Comparison of ENCODE assay signal across 12 cellular contexts in the genomic region with DNA sequence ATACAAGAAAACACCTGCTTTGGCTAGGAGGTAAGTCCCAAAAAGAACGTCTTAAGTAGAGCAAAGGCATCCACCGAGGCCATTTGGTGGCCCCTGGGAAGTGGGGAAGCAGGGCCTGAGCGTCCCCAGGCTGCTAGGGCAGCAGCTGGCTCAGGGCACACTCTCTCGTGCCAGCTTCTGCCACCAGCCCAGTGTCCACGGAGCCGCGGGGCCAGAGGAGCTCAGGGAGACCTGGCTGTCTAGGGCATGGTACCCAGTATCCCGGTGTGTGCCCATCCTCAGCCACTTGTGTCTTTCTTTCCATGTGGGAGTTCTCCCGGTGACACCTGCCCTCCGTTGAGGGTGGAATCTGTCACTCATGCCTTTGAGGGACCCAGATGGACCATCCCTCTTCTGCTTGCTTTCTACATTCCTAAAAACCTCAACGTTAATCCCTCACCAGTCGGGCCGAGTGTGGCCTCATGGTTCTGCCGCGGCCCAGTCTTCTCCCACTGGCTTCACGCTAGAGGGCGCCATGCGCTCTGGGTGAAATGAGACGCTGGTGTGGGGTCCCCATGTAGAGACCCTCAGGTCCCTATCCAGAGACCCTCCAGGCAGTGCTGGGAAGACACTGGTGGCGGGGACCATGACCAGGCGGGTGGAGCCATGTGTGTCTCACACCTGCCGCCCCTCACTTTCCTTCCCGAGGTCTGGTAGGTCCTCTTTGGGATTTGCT. TPM values are rescaled to one million over a fixed set of nuclear protein-coding genes. Genes with fewer than 3 reads are reported as not detected.
DNase-seq lines count a peak whose midpoint lies in the region; ATAC-seq, FAIRE-seq and TF ChIP-seq lines count a peak whose summit lies in the region.
"Had no signal": no experiment of that assay in that cellular context is flagged by ENCODE, and none has a peak within 500 bp of the region (broad histone marks: within the 10 kb centered on the region; RNA-seq: fewer than 3 reads in every experiment).

No MANE protein-coding gene starts in this region.

- no TSS peak for BruUV-seq in Caco-2 (replicated peaks; lab: Mats Ljungman, UMichigan)

- no peaks in the 10 kb centered on the region for H3K27me3 ChIP-seq in neural progenitor cell
- H3K27me3 ChIP-seq in small intestine (ENCODE audit: control insufficient read depth in 2 of 2, insufficient read depth in 2 of 2, low read length in 2 of 2), result no peaks in the 10 kb centered on the region
- H3K27me3 ChIP-seq in Caco-2 (replicated peaks; ENCODE audit: control insufficient read depth, insufficient read depth, low read length), result no peaks in the 10 kb centered on the region

- H3K79me2 ChIP-seq in neural progenitor cell (ENCODE audit: low read depth), result no peaks in the 10 kb centered on the region

- no peak overlapping the region for H3K27ac Mint-ChIP-seq in endothelial cell (ENCODE audit: unreplicated experiment)
- H3K27ac Mint-ChIP-seq in neural progenitor cell, result no peak overlapping the region
- no peak overlapping the region for H3K27ac Mint-ChIP-seq in Caco-2 (ENCODE audit: unreplicated experiment)
- H3K27ac Mint-ChIP-seq: activated CD8-positive, alpha-beta T cell treated with anti-CD3 and anti-CD28 coated beads, Interleukin-2, amount 10 ng/mL, durations not matched to agents 7 days and 5 days had no signal

- 88 to 94% (median 90%) methylated on average over 23 of the region's 23 CpGs for WGBS in small intestine, 3 donors

- peaks cover 4% of the 10 kb centered on the region for H4K20me1 ChIP-seq in neural progenitor cell (ENCODE audit: low read depth)

- H3K9me3 ChIP-seq in neural progenitor cell (ENCODE audit: low read depth) (no peaks in the 10 kb centered on the region), small intestine (ENCODE audit: control insufficient read depth, low read depth) (no peaks in the 10 kb centered on the region), Caco-2 (no peaks in the 10 kb centered on the region)

- H3K9me3 Mint-ChIP-seq in endothelial cell (ENCODE audit: unreplicated experiment) (no peaks in the 10 kb centered on the region), neural progenitor cell (no peaks in the 10 kb centered on the region), Caco-2 (ENCODE audit: unreplicated experiment) (no peaks in the 10 kb centered on the region)

- peak; percentile 21 for TF ChIP-seq CTCF in AG10803 (conservative IDR thresholded peaks at IDR 0.05; ENCODE audit: low read length)
- TF ChIP-seq CTCF in NB4 (IDR thresholded peaks at IDR 0.05; ENCODE audit: low read depth, low read length), result peak; percentile 11
- TF ChIP-seq CTCF in endothelial cell (IDR thresholded peaks at IDR 0.05; ENCODE audit: unreplicated experiment), result peak; percentile 0
- TF ChIP-seq CTCF in neural progenitor cell (IDR thresholded peaks at IDR 0.05), result peak; percentile 54
- TF ChIP-seq CTCF in Caco-2 (IDR thresholded peaks at IDR 0.05; ENCODE audit: insufficient read depth in 1 of 2, low read depth in 1 of 2, low read length in 1 of 2, severe bottlenecking in 1 of 2, unreplicated experiment in 1 of 2), result peak in 1 of 2 experiments; percentile 20

- POLR2A ChIA-PET in Caco-2 (lab: Charles Lee), result no interaction called here

- no peak overlapping the region for H3K9ac ChIP-seq in neural progenitor cell

- FAIRE-seq in small intestine (lab: Jason Lieb, UNC), result no peak

- H3K4me1 ChIP-seq in neural progenitor cell (no peaks in the 10 kb centered on the region), small intestine (ENCODE audit: control insufficient read depth in 2 of 2, insufficient read depth in 1 of 2, low read depth in 1 of 2, low read length in 1 of 2) (no peaks in the 10 kb centered on the region), Caco-2 (no peaks in the 10 kb centered on the region)

- H3K27me3 Mint-ChIP-seq in endothelial cell (ENCODE audit: unreplicated experiment) (peaks cover 35% of the 10 kb centered on the region), neural progenitor cell (ENCODE audit: insufficient read depth, low read depth) (peaks cover 10% of the 10 kb centered on the region), Caco-2 (ENCODE audit: insufficient read depth, unreplicated experiment) (no peaks in the 10 kb centered on the region)

- H3F3A ChIP-seq in neural progenitor cell (ENCODE audit: low read depth), result no peaks in the 10 kb centered on the region

- H3K36me3 Mint-ChIP-seq in endothelial cell (ENCODE audit: low read depth, unreplicated experiment), result peaks cover 27% of the 10 kb centered on the region
- H3K36me3 Mint-ChIP-seq in neural progenitor cell, result peaks cover 12% of the 10 kb centered on the region
- peaks cover 57% of the 10 kb centered on the region for H3K36me3 Mint-ChIP-seq in Caco-2 (ENCODE audit: insufficient read depth, unreplicated experiment)

- H3K4me1 Mint-ChIP-seq in endothelial cell (ENCODE audit: unreplicated experiment), result peaks cover 4% of the 10 kb centered on the region
- no peaks in the 10 kb centered on the region for H3K4me1 Mint-ChIP-seq in neural progenitor cell
- no peaks in the 10 kb centered on the region for H3K4me1 Mint-ChIP-seq in Caco-2 (ENCODE audit: low read depth, unreplicated experiment)

- H3K27ac ChIP-seq in neural progenitor cell (no peak overlapping the region), small intestine (ENCODE audit: low read depth in 1 of 2, low read length in 1 of 2) (no peak overlapping the region)

- no peak overlapping the region for H2AFZ ChIP-seq in neural progenitor cell (replicated peaks)

- H3K4me3 Mint-ChIP-seq in endothelial cell (ENCODE audit: unreplicated experiment), result no peak overlapping the region
- H3K4me3 Mint-ChIP-seq in neural progenitor cell, result no peak overlapping the region
- no peak overlapping the region for H3K4me3 Mint-ChIP-seq in Caco-2 (ENCODE audit: unreplicated experiment)
- H3K4me3 Mint-ChIP-seq: activated CD8-positive, alpha-beta T cell treated with anti-CD3 and anti-CD28 coated beads, Interleukin-2, amount 10 ng/mL, durations not matched to agents 7 days and 5 days had no signal

- H3K36me3 ChIP-seq in neural progenitor cell (no peaks in the 10 kb centered on the region), small intestine (ENCODE audit: control insufficient read depth in 2 of 2, insufficient read depth in 2 of 2, low read length in 2 of 2) (peaks cover 7 to 13% of the 10 kb centered on the region in 2 donors), Caco-2 (ENCODE audit: control insufficient read depth, insufficient read depth, low read length) (no peaks in the 10 kb centered on the region; the same call in none of the 2 replicates)

- no peak for DNase-seq in AG10803 (ENCODE audit: low read depth)
- DNase-seq in NB4 (ENCODE audit: low read depth), result no peak
- DNase-seq in endothelial cell (ENCODE audit: low spot score), result no peak
- DNase-seq in neural progenitor cell (ENCODE audit: low spot score), result peak; percentile 32
- DNase-seq in COR-L47 (lab: John Stamatoyannopoulos, UW), result no peak
- DNase-seq in small intestine, result no peak
- no peak for DNase-seq in Caco-2
- DNase-seq: activated CD8-positive, alpha-beta T cell treated with anti-CD3 and anti-CD28 coated beads, Interleukin-2, amount 10 ng/mL, durations not matched to agents 7 days and 5 days; activated naive CD4-positive, alpha-beta T cell treated with anti-CD3 and anti-CD28 coated beads, Interleukin-2, amount 50 U/mL, for 16 hours; mesenchymal stem cell; NCI-H1436 had no signal

- H3K4me3 ChIP-seq in AG10803 (ENCODE audit: low read length), result no peak overlapping the region
- no peak overlapping the region for H3K4me3 ChIP-seq in NB4 (ENCODE audit: low read depth, low read length)
- no peak overlapping the region for H3K4me3 ChIP-seq in neural progenitor cell
- no peak overlapping the region for H3K4me3 ChIP-seq in small intestine (ENCODE audit: low read depth in 1 of 2, low read length in 2 of 2)
- H3K4me3 ChIP-seq in Caco-2 (ENCODE audit: low read depth, low read length), result no peak overlapping the region

- ATAC-seq in GM21786 (IDR thresholded peaks at IDR 0.05; ENCODE audit: unreplicated experiment), result no peak
- ATAC-seq: activated CD8-positive, alpha-beta T cell treated with anti-CD3 and anti-CD28 coated beads, Interleukin-2, amount 10 ng/mL, durations not matched to agents 7 days and 5 days had no signal

- intact Hi-C loops in Caco-2 (cut with micrococcal nuclease; ENCODE audit: unreplicated experiment), result no loop called here

- TF ChIP-seq POLR2A in NB4 (IDR thresholded peaks at IDR 0.05; ENCODE audit: extremely low read depth, insufficient read length), result no peak

- H3K4me2 ChIP-seq in neural progenitor cell, result no peak overlapping the region

- CTCF ChIA-PET in Caco-2 (lab: Charles Lee), result no interaction called here

RNA-seq across cellular contexts. Expression of gene AP5Z1, which starts 9.5 kb away (rescaled TPM):
- 88.6 TPM for total RNA-seq in endothelial cell (ENCODE audit: unreplicated experiment)
- total RNA-seq in neural progenitor cell (ENCODE audit: low replicate concordance), result 8.3 and 21.8 TPM in 2 replicates
- 100 to 1,000 TPM in 1 of 3 donors, 10 to 100 TPM in 2; 42.3 to 116 (median 86.1) TPM for polyA plus RNA-seq in small intestine
- 64.7 and 66.8 TPM in 2 replicates for total RNA-seq in Caco-2 (2022)
